In the genomic region with DNA sequence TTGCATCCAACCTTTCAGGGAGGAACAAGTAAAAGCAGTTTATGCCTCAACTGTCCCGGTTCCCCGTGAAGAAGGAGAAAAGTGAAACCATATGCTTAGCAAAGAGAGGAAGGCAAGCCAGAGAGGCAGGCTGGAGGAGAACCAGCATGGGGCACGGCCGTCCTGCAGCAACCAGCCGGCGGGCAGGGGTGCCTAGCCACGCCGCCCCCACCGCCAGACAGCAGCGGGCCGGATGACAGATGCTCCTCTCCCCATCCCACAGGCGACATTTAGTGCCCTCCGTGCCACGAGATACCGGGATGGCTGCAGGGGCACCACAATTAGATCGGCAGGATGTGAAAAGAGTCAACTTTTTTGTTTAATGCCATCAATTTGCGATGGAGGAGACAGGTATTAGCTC, we compare ENCODE assay signal across 26 cellular contexts.
DNase-seq lines count a peak whose midpoint lies in the region; FAIRE-seq and TF ChIP-seq lines count a peak whose summit lies in the region.
"Had no signal": no experiment of that assay in that cellular context is flagged by ENCODE, and none has a peak within 500 bp of the region (broad histone marks: within the 10 kb centered on the region; RNA-seq: fewer than 3 reads in every experiment).

No MANE protein-coding gene starts in this region.

- H3K27ac ChIP-seq in coronary artery: no peak overlapping the region
- H3K27ac ChIP-seq in skeletal muscle tissue (ENCODE audit: low read depth, low read length): peak overlapping the region; percentile 19
- H3K27ac ChIP-seq: cardiac muscle cell, foreskin keratinocyte, GM23248, transverse colon, WERI-Rb-1 had no signal

- peaks cover 66% of the 10 kb centered on the region for H3K27me3 Mint-ChIP-seq in nephron (ENCODE audit: low read depth)

- H3K4me3 Mint-ChIP-seq in nephron: peak overlapping the region in 2 of 3 experiments; percentile 28 to 39
- H3K4me3 Mint-ChIP-seq: activated CD8-positive, alpha-beta T cell treated with anti-CD3 and anti-CD28 coated beads, Interleukin-2, amount 10 ng/mL, durations not matched to agents 7 days and 5 days; activated naive CD4-positive, alpha-beta T cell treated with anti-CD3 and anti-CD28 coated beads, Interleukin-2, amount 50 U/mL, for 24 hours; activated T-helper 17 cell treated with anti-CD3 and anti-CD28 coated beads, Interleukin-2, amount 50 U/mL, for 72 hours; IgD-negative memory B cell; neural crest cell had no signal

- H3K9me3 Mint-ChIP-seq in nephron: no peaks in the 10 kb centered on the region
- H3K9me3 Mint-ChIP-seq: activated naive CD4-positive, alpha-beta T cell treated with anti-CD3 and anti-CD28 coated beads, Interleukin-2, amount 50 U/mL, for 24 hours; activated T-helper 17 cell treated with anti-CD3 and anti-CD28 coated beads, Interleukin-2, amount 50 U/mL, for 72 hours; IgD-negative memory B cell; neural crest cell had no signal

- H3K36me3 ChIP-seq in MG63: no peaks in the 10 kb centered on the region
- no peaks in the 10 kb centered on the region for H3K36me3 ChIP-seq in skeletal muscle tissue (ENCODE audit: control insufficient read depth in 3 of 3, insufficient read depth in 3 of 3, low read length in 3 of 3)
- H3K36me3 ChIP-seq: cardiac muscle cell, transverse colon, WERI-Rb-1 had no signal

- H3K4me1 ChIP-seq in skeletal muscle tissue (ENCODE audit: control insufficient read depth in 3 of 3, insufficient read depth in 3 of 3, low read length in 3 of 3): peaks cover 7 to 10% (median 8%) of the 10 kb centered on the region in 3 donors
- H3K4me1 ChIP-seq: foreskin keratinocyte, transverse colon had no signal

- no peak for TF ChIP-seq CTCF in coronary artery (IDR thresholded peaks at IDR 0.05)
- no peak for TF ChIP-seq CTCF in nephron (IDR thresholded peaks at IDR 0.05; ENCODE audit: unreplicated experiment in 3 of 3)

- FAIRE-seq in urothelium cell line (lab: Jason Lieb, UNC): no peak

- H3K27me3 ChIP-seq in MG63 (no peaks in the 10 kb centered on the region), skeletal muscle tissue (ENCODE audit: control insufficient read depth in 3 of 3, insufficient read depth in 3 of 3, low read length in 3 of 3) (peaks cover 0 to 17% (median 13%) of the 10 kb centered on the region in 3 donors)
- H3K27me3 ChIP-seq: cardiac muscle cell, foreskin keratinocyte had no signal

- H3K27ac Mint-ChIP-seq in nephron: peak overlapping the region; percentile 33 to 89 (median 78)
- H3K27ac Mint-ChIP-seq: activated CD8-positive, alpha-beta T cell treated with anti-CD3 and anti-CD28 coated beads, Interleukin-2, amount 10 ng/mL, durations not matched to agents 7 days and 5 days; activated naive CD4-positive, alpha-beta T cell treated with anti-CD3 and anti-CD28 coated beads, Interleukin-2, amount 50 U/mL, for 24 hours; activated T-helper 17 cell treated with anti-CD3 and anti-CD28 coated beads, Interleukin-2, amount 50 U/mL, for 72 hours; IgD-negative memory B cell had no signal

- no peak for DNase-seq in MG63
- DNase-seq in coronary artery (ENCODE audit: low spot score): no peak
- no peak for DNase-seq in urothelium cell line (ENCODE audit: low spot score)
- DNase-seq in NCI-H2107 treated with DMSO at 0.1 percent for 48 hours (lab: John Stamatoyannopoulos, UW; ENCODE audit: unreplicated experiment): no peak
- no peak for DNase-seq in amniotic stem cell (lab: John Stamatoyannopoulos, UW)
- DNase-seq: activated CD4-positive, alpha-beta T cell treated with anti-CD3 and anti-CD28 coated beads for 4 hours; activated CD8-positive, alpha-beta T cell treated with anti-CD3 and anti-CD28 coated beads, Interleukin-2, amount 10 ng/mL, durations not matched to agents 7 days and 5 days; anterior cingulate cortex; C1 segment of cervical spinal cord; cortex of kidney; DMS79 treated with DMSO at 0.1 percent for 48 hours; foreskin keratinocyte; GM23248; NCI-H2107; NCI-H446 treated with DMSO at 0.1 percent for 48 hours; stimulated activated CD4-positive, alpha-beta T cell treated with anti-CD3 and anti-CD28 coated beads, Interleukin-4, amount 100 ng/mL, for 24 hours; T1000; transverse colon; WERI-Rb-1 had no signal

- H3K4me1 Mint-ChIP-seq in nephron: peaks cover 32% of the 10 kb centered on the region

- H3K9ac ChIP-seq in skeletal muscle tissue (ENCODE audit: low read depth in 1 of 3, low read length in 3 of 3): peak overlapping the region in 1 of 3 donors; percentile 25
- H3K9ac ChIP-seq: GM23248 had no signal

- H3K4me3 ChIP-seq in MG63 (peak overlapping the region; percentile 20), coronary artery (peak overlapping the region; percentile 59), skeletal muscle tissue (ENCODE audit: low read length in 3 of 3) (peak overlapping the region; percentile 49 to 56 (median 56))
- H3K4me3 ChIP-seq: cardiac muscle cell, GM23248, transverse colon had no signal

- H3K36me3 Mint-ChIP-seq in nephron (ENCODE audit: low read depth): no peaks in the 10 kb centered on the region
- H3K36me3 Mint-ChIP-seq: activated naive CD4-positive, alpha-beta T cell treated with anti-CD3 and anti-CD28 coated beads, Interleukin-2, amount 50 U/mL, for 24 hours; IgD-negative memory B cell had no signal

- H3K9me3 ChIP-seq in MG63 (no peaks in the 10 kb centered on the region), skeletal muscle tissue (ENCODE audit: control insufficient read depth in 3 of 3, low read length in 3 of 3) (no peaks in the 10 kb centered on the region)
- H3K9me3 ChIP-seq: transverse colon had no signal
